Comparison of ENCODE assay signal across 21 cellular contexts in the genomic region with DNA sequence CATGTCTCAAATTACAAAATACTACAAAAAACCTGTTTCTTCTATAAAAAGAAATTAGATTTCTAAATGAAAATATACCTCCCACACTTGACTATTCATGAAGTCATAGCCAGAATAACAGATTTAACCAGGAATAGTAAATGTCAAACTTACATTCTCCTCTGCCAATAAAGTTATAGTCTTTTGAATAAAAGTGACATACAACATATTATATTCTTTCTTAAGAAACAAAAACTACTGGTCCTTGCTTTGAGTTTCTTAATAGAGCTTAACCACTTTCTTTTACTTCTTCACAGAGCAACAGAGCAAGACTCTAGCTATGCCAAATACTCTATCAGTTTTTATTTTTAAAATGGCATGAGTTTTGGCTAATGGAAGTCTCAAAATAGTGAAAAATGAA.
DNase-seq lines count a peak whose midpoint lies in the region; ATAC-seq, FAIRE-seq and TF ChIP-seq lines count a peak whose summit lies in the region.
"Had no signal": no experiment of that assay in that cellular context is flagged by ENCODE, and none has a peak within 500 bp of the region (broad histone marks: within the 10 kb centered on the region; RNA-seq: fewer than 3 reads in every experiment).

No MANE protein-coding gene starts in this region.

- H3K4me3 Mint-ChIP-seq in astrocyte (ENCODE audit: unreplicated experiment): no peak overlapping the region
- H3K4me3 Mint-ChIP-seq: CD4-positive, CD25-positive, alpha-beta regulatory T cell; CD8-positive, alpha-beta memory T cell; GM23338; H9 had no signal

- H3K27me3 ChIP-seq in astrocyte (ENCODE audit: insufficient read depth, low read length) (no peaks in the 10 kb centered on the region), PC-3 (ENCODE audit: low read length) (no peaks in the 10 kb centered on the region)

- H3F3A ChIP-seq in PC-3 (ENCODE audit: low read length, unreplicated experiment): no peaks in the 10 kb centered on the region

- POLR2A ChIA-PET in PC-3 (lab: Charles Lee; ENCODE audit: unreplicated experiment): no interaction called here

- TF ChIP-seq CTCF in astrocyte (IDR thresholded peaks at IDR 0.05; ENCODE audit: insufficient read depth, low read depth, low read length) (no peak), kidney (IDR thresholded peaks at IDR 0.05; ENCODE audit: borderline replicate concordance, extremely low read depth, insufficient read depth) (no peak), PC-3 (conservative IDR thresholded peaks at IDR 0.05; ENCODE audit: low read depth, low read length) (no peak)

- H3K27me3 Mint-ChIP-seq in astrocyte (ENCODE audit: low read depth, unreplicated experiment): no peaks in the 10 kb centered on the region
- H3K27me3 Mint-ChIP-seq: CD4-positive, CD25-positive, alpha-beta regulatory T cell; CD8-positive, alpha-beta memory T cell had no signal

- peaks cover 6% of the 10 kb centered on the region for H3K4me1 Mint-ChIP-seq in astrocyte (ENCODE audit: low read depth, unreplicated experiment)
- H3K4me1 Mint-ChIP-seq: CD8-positive, alpha-beta memory T cell; GM23338; H9 had no signal

- DNase-seq in astrocyte (ENCODE audit: low read depth) (no peak), kidney (no peak), A172 (ENCODE audit: low spot score) (no peak), PC-3 (no peak), substantia nigra (lab: John Stamatoyannopoulos, UW) (no peak), NCI-H2029 treated with DMSO at 0.1 percent for 48 hours (lab: John Stamatoyannopoulos, UW) (no peak)
- DNase-seq: 8988T; C1 segment of cervical spinal cord; CD4-positive, CD25-positive, alpha-beta regulatory T cell; CD8-positive, alpha-beta memory T cell; DMS 273 treated with DMSO at 0.1 percent for 48 hours; DMS79; EL; GDM1; H9 had no signal

- no TSS peak for BruUV-seq in PC-3 (replicated peaks; lab: Mats Ljungman, UMichigan)

- H3K9me3 ChIP-seq in astrocyte (ENCODE audit: insufficient read depth, low read depth, low read length) (no peaks in the 10 kb centered on the region), kidney (ENCODE audit: control insufficient read depth in 1 of 2, low read length in 2 of 2) (no peaks in the 10 kb centered on the region), PC-3 (ENCODE audit: low read length) (no peaks in the 10 kb centered on the region)

- no peaks in the 10 kb centered on the region for H3K36me3 ChIP-seq in astrocyte (ENCODE audit: insufficient read depth, low read length)
- H3K36me3 ChIP-seq in kidney (ENCODE audit: control insufficient read depth in 1 of 2, insufficient read depth in 2 of 2, low read length in 2 of 2): no peaks in the 10 kb centered on the region
- peaks cover 21% of the 10 kb centered on the region; the same call in 1 of the 2 replicates for H3K36me3 ChIP-seq in PC-3 (ENCODE audit: low read depth, low read length)

- H3K79me2 ChIP-seq in astrocyte (ENCODE audit: insufficient read depth, low read length): no peaks in the 10 kb centered on the region
- no peaks in the 10 kb centered on the region for H3K79me2 ChIP-seq in PC-3 (ENCODE audit: low read length)

- H3K27ac ChIP-seq in astrocyte (ENCODE audit: low read depth, low read length) (no peak overlapping the region), kidney (ENCODE audit: low read depth in 2 of 2, low read length in 2 of 2) (no peak overlapping the region), PC-3 (ENCODE audit: low read length) (no peak overlapping the region), substantia nigra (ENCODE audit: low read depth, low read length, poor library complexity, severe bottlenecking) (no peak overlapping the region)

- H3K9me2 ChIP-seq in PC-3 (replicated peaks; ENCODE audit: low read length): no peaks in the 10 kb centered on the region

- H3K4me3 ChIP-seq in astrocyte (ENCODE audit: insufficient read depth, low read depth, low read length) (no peak overlapping the region), kidney (ENCODE audit: low read length in 2 of 2) (no peak overlapping the region), PC-3 (ENCODE audit: low read length) (no peak overlapping the region)
- H3K4me3 ChIP-seq: GM23338 had no signal

- peaks cover 2% of the 10 kb centered on the region for H3K36me3 Mint-ChIP-seq in astrocyte (ENCODE audit: low read depth, unreplicated experiment)
- H3K36me3 Mint-ChIP-seq: CD4-positive, CD25-positive, alpha-beta regulatory T cell had no signal

- peak; percentile 32 for FAIRE-seq in astrocyte (lab: Jason Lieb, UNC)
- FAIRE-seq in colon (lab: Jason Lieb, UNC): peak; percentile 47
- peak; percentile 32 for FAIRE-seq in kidney (lab: Jason Lieb, UNC)
- FAIRE-seq: D721Med, GM12891, GM18507 had no signal

- H3K4me1 ChIP-seq in astrocyte (ENCODE audit: insufficient read depth, low read length) (peaks cover 2% of the 10 kb centered on the region), kidney (ENCODE audit: control insufficient read depth in 1 of 2, insufficient read depth in 1 of 2, low read depth in 1 of 2, low read length in 2 of 2) (no peaks in the 10 kb centered on the region), PC-3 (ENCODE audit: insufficient read depth, low read length) (no peaks in the 10 kb centered on the region)

- H3K9ac ChIP-seq in astrocyte (ENCODE audit: low read length) (no peak overlapping the region), kidney (ENCODE audit: low read length in 2 of 2) (no peak overlapping the region), PC-3 (ENCODE audit: low read length) (no peak overlapping the region)

- intact Hi-C loops in kidney (cut with DNase I): no loop called here
- intact Hi-C loops in PC-3 (cut with micrococcal nuclease): no loop called here

- no peak overlapping the region for H2AFZ ChIP-seq in astrocyte (ENCODE audit: low read depth, low read length)
- H2AFZ ChIP-seq in PC-3 (ENCODE audit: low read length): no peak overlapping the region
- H2AFZ ChIP-seq: GM23338 had no signal

- no peak overlapping the region for H3K4me2 ChIP-seq in astrocyte (ENCODE audit: low read length)
- no peak overlapping the region for H3K4me2 ChIP-seq in PC-3 (ENCODE audit: low read length)
- H3K4me2 ChIP-seq: GM23338 had no signal

- H4K20me1 ChIP-seq in astrocyte (ENCODE audit: insufficient read depth, low read length) (no peaks in the 10 kb centered on the region), PC-3 (ENCODE audit: low read length) (no peaks in the 10 kb centered on the region)

- H3K27ac Mint-ChIP-seq in astrocyte (ENCODE audit: unreplicated experiment): no peak overlapping the region
- H3K27ac Mint-ChIP-seq: CD4-positive, CD25-positive, alpha-beta regulatory T cell; CD8-positive, alpha-beta memory T cell; GM23338; H9 had no signal

- no peak for ATAC-seq in PC-3
- ATAC-seq: GM23338, HCT116 had no signal

- CTCF ChIA-PET in PC-3 (lab: Charles Lee): no interaction called here

- no peaks in the 10 kb centered on the region for H3K9me3 Mint-ChIP-seq in astrocyte (ENCODE audit: unreplicated experiment)
- H3K9me3 Mint-ChIP-seq: CD8-positive, alpha-beta memory T cell; GM23338; H9 had no signal
